Comparison of ENCODE assay signal across 10 cellular contexts in the genomic region with DNA sequence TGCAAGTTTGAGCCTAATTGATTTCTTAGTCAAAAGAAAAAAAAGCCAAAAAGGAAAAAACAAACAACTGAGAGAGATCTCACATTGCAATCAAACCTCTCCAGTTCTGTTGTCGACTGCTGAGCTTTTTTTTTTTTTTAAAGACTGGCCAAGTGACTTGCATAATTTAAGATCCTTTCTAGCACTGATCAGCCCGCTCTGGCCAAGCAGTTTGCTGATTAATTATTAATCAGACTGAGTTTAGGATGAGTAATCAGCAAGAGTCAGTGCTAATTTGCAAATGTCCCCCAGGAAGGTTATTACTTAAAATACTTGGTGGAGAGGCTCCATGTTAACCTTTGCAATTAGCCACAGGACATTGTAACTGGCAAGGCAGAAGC. TPM values are rescaled to one million over a fixed set of nuclear protein-coding genes. Genes with fewer than 3 reads are reported as not detected.
A peak's percentile ranks its signal among the peaks of the same experiment; 100 is the strongest.
DNase-seq lines count a peak whose midpoint lies in the region; ATAC-seq and TF ChIP-seq lines count a peak whose summit lies in the region.
"Had no signal": no experiment of that assay in that cellular context is flagged by ENCODE, and none has a peak within 500 bp of the region (broad histone marks: within the 10 kb centered on the region; RNA-seq: fewer than 3 reads in every experiment).

No MANE protein-coding gene starts in this region.

- H3K4me3 ChIP-seq in DOHH2 (ENCODE audit: low read length): peak overlapping the region; percentile 10; the same call in 1 of the 2 replicates
- no peak overlapping the region for H3K4me3 ChIP-seq in fibroblast of mammary gland (ENCODE audit: control insufficient read depth, low read depth, low read length)

- H3K27me3 ChIP-seq in DOHH2 (ENCODE audit: control insufficient read depth, low read length): 0 out of 2 replicates have a peak, but pooled peaks cover 5% of the 10 kb centered on the region

- no peaks in the 10 kb centered on the region for H3F3A ChIP-seq in DOHH2 (ENCODE audit: control insufficient read depth, insufficient read depth)

- intact Hi-C loops in CD14-positive monocyte (cut with micrococcal nuclease): no loop called here

- H3K9me3 Mint-ChIP-seq in progenitor cell of endocrine pancreas (ENCODE audit: low read depth): no peaks in the 10 kb centered on the region
- peaks cover 0 to 13% (median 0%) of the 10 kb centered on the region in 7 donors for H3K9me3 Mint-ChIP-seq in CD14-positive monocyte

- H3K27ac ChIP-seq in DOHH2 (ENCODE audit: low read depth, low read length): no peak overlapping the region

- ATAC-seq in GM21390 (IDR thresholded peaks at IDR 0.05; ENCODE audit: unreplicated experiment) (peak; percentile 66), HG03342 (IDR thresholded peaks at IDR 0.05; ENCODE audit: unreplicated experiment) (peak; percentile 76)
- ATAC-seq: PC-3 had no signal

- peaks cover 19% of the 10 kb centered on the region for H3K4me1 ChIP-seq in DOHH2 (ENCODE audit: control insufficient read depth, low read length)

- peaks cover 14% of the 10 kb centered on the region for H3K4me1 Mint-ChIP-seq in progenitor cell of endocrine pancreas (ENCODE audit: low read depth)
- no peaks in the 10 kb centered on the region for H3K4me1 Mint-ChIP-seq in CD14-positive monocyte

- no peak for TF ChIP-seq CTCF in DOHH2 (IDR thresholded peaks at IDR 0.05; ENCODE audit: low read depth, low read length, poor library complexity, severe bottlenecking)
- no peak for TF ChIP-seq CTCF in fibroblast of mammary gland (conservative IDR thresholded peaks at IDR 0.05; ENCODE audit: control insufficient read depth, insufficient read depth, low read depth, low read length)
- TF ChIP-seq CTCF in progenitor cell of endocrine pancreas (IDR thresholded peaks at IDR 0.05; ENCODE audit: unreplicated experiment): no peak
- TF ChIP-seq CTCF in CD14-positive monocyte (IDR thresholded peaks at IDR 0.05): no peak

- H3K9me3 ChIP-seq in DOHH2 (ENCODE audit: control insufficient read depth, insufficient read depth, low read length): no peaks in the 10 kb centered on the region

- H3K36me3 Mint-ChIP-seq in progenitor cell of endocrine pancreas (ENCODE audit: insufficient read depth): no peaks in the 10 kb centered on the region
- no peaks in the 10 kb centered on the region for H3K36me3 Mint-ChIP-seq in CD14-positive monocyte

- peak; percentile 84 for DNase-seq in fibroblast of mammary gland (ENCODE audit: low read depth)
- no peak for DNase-seq in progenitor cell of endocrine pancreas (ENCODE audit: low spot score, unreplicated experiment)
- no peak for DNase-seq in mesenteric fat pad (ENCODE audit: low spot score)
- DNase-seq in CD14-positive monocyte (ENCODE audit: low spot score): no peak
- no peak for DNase-seq in SKM-1 (lab: John Stamatoyannopoulos, UW; ENCODE audit: unreplicated experiment)
- DNase-seq: PC-3 had no signal

- H3K36me3 ChIP-seq in DOHH2 (ENCODE audit: control insufficient read depth, low read length): no peaks in the 10 kb centered on the region

- H3K4me3 Mint-ChIP-seq in progenitor cell of endocrine pancreas (ENCODE audit: low read depth): no peak overlapping the region
- H3K4me3 Mint-ChIP-seq in CD14-positive monocyte: no peak overlapping the region

- H4K20me1 ChIP-seq in DOHH2 (ENCODE audit: control insufficient read depth, insufficient read depth, low read depth, low read length): no peaks in the 10 kb centered on the region

- H3K27ac Mint-ChIP-seq in progenitor cell of endocrine pancreas (no peak overlapping the region), CD14-positive monocyte (no peak overlapping the region)

- peaks cover 10% of the 10 kb centered on the region for H3K27me3 Mint-ChIP-seq in progenitor cell of endocrine pancreas
- peaks cover 3 to 8% (median 3%) of the 10 kb centered on the region in 3 donors for H3K27me3 Mint-ChIP-seq in CD14-positive monocyte (ENCODE audit: low read depth in 3 of 3)

- H3K79me2 ChIP-seq in DOHH2 (ENCODE audit: control insufficient read depth, low read length): no peaks in the 10 kb centered on the region

- H3K4me2 ChIP-seq in DOHH2 (ENCODE audit: low read length): peak overlapping the region; percentile 38

- no peaks in the 10 kb centered on the region for H3K9me2 ChIP-seq in DOHH2 (replicated peaks; ENCODE audit: control insufficient read depth, low read length)

RNA-seq across cellular contexts. Expression of a gene that starts 39.3 kb away (rescaled TPM):
- total RNA-seq in progenitor cell of endocrine pancreas (not detected in 2 replicates), mesenteric fat pad (not detected)
- polyA plus RNA-seq in CD14-positive monocyte: not detected
- total RNA-seq: dermis microvascular lymphatic vessel endothelial cell, PC-3 had no signal
